ENCODE assay signal across 20 cellular contexts in genomic region chr13:105998233-105998550, GRCh38.
"Had no signal": no experiment of that assay in that cellular context is flagged by ENCODE, and none has a peak within 500 bp of the region (broad histone marks: within the 10 kb centered on the region; RNA-seq: fewer than 3 reads in every experiment).

No MANE protein-coding gene starts in this region.

- H3K4me3 ChIP-seq: dorsolateral prefrontal cortex, gastroesophageal sphincter, prostate gland, skin epidermis, stomach, thoracic aorta, transverse colon had no signal

- H3K4me1 Mint-ChIP-seq: immature natural killer cell had no signal

- H3K27ac Mint-ChIP-seq: immature natural killer cell; naive thymus-derived CD8-positive, alpha-beta T cell had no signal

- H3K79me2 ChIP-seq: parathyroid adenoma had no signal

- H3K36me3 ChIP-seq: gastroesophageal sphincter, prostate gland, stomach, thoracic aorta, transverse colon had no signal

- H3K36me3 Mint-ChIP-seq: immature natural killer cell had no signal

- H3K27ac ChIP-seq: gastroesophageal sphincter, parathyroid adenoma, prostate gland, stomach, thoracic aorta, transverse colon had no signal

- H3K27me3 ChIP-seq: dorsolateral prefrontal cortex, gastroesophageal sphincter, stomach, transverse colon had no signal

- FAIRE-seq: keratinocyte had no signal

- H3K9me3 ChIP-seq: gastroesophageal sphincter, prostate gland, stomach, thoracic aorta, transverse colon had no signal

- H3K4me3 Mint-ChIP-seq: immature natural killer cell; naive thymus-derived CD8-positive, alpha-beta T cell had no signal

- ATAC-seq: esophagus mucosa; gastroesophageal sphincter; left ventricle myocardium superior; naive thymus-derived CD8-positive, alpha-beta T cell had no signal

- H3K4me1 ChIP-seq: gastroesophageal sphincter, parathyroid adenoma, prostate gland, stomach, transverse colon had no signal

- H3K9ac ChIP-seq: parathyroid adenoma had no signal

- H2AFZ ChIP-seq: parathyroid adenoma had no signal

- DNase-seq: central memory CD4-positive, alpha-beta T cell; cortex of kidney; effector CD8-positive, alpha-beta T cell; glutamatergic neuron; immature natural killer cell; left ventricle myocardium superior; naive thymus-derived CD8-positive, alpha-beta T cell; stimulated activated CD4-positive, alpha-beta T cell treated with anti-CD3 and anti-CD28 coated beads, Interleukin-12 subunit alpha, Interleukin-12 subunit beta, amount 100 ng/mL, for 4 hours; stimulated activated naive CD4-positive, alpha-beta T cell; stomach; substantia nigra; transverse colon had no signal
